8 cellular contexts compared by ENCODE assay signal in the genomic region with DNA sequence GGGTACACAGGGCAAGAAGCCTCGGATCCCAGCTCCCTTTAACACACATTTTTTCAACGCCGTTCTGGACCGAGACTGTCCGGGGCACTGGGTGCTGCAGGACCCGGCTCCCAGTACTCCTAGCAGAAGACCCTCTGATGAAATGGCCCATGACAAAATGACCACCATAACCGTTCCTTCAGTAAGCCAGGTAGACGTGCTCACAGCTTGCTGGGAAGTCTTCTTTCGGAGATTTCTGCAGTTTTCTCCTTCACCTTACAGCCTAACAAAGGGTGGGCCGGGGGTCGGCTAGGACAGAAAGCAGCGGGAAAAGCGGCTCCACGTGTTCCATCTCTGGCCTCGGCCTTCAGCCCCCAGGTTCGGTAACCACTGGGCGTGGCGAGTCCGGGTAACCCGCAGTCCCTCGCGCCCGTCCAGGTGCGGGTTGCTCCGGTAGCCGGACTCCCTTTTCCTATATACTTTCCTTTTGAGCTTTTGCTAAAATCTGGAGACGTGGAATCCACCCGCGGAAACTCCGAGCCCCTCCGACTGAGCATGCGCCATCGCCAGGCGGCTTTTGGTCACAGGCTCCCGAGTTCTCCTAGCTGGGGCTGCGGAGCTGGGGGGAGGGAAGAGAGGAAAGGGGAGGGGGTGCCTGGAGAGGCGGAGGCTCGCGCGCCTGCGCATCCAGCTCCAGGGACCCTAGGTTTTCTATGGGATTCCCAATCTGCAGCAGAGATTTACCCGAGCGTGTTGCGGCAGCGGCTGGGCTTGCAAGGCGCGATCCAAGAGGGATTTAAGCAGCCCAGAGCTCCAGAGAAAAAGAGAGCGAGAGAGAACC. TPM values are rescaled to one million over a fixed set of nuclear protein-coding genes. Genes with fewer than 3 reads are reported as not detected.
A peak's percentile ranks its signal among the peaks of the same experiment; 100 is the strongest.
DNase-seq lines count a peak whose midpoint lies in the region; ATAC-seq and TF ChIP-seq lines count a peak whose summit lies in the region.

Gene VSNL1 (plus strand): TSS at position 704 of the 820 bp plus-strand sequence. CDS start 51,379 bp downstream, outside the sequence.

- H3K9me3 ChIP-seq in neural progenitor cell (ENCODE audit: low read depth): no peaks in the 10 kb centered on the region

- H3K4me1 Mint-ChIP-seq in activated naive CD8-positive, alpha-beta T cell treated with anti-CD3 and anti-CD28 coated beads for 36 hours: peaks cover 6% of the 10 kb centered on the region
- H3K4me1 Mint-ChIP-seq in activated naive CD8-positive, alpha-beta T cell treated with anti-CD3 and anti-CD28 coated beads, Interleukin-2, amount 50 U/mL, for 24 hours: peaks cover 7% of the 10 kb centered on the region
- H3K4me1 Mint-ChIP-seq in neural progenitor cell: peaks cover 41% of the 10 kb centered on the region

- H3K27me3 Mint-ChIP-seq in activated naive CD8-positive, alpha-beta T cell treated with anti-CD3 and anti-CD28 coated beads for 36 hours: peaks cover 62% of the 10 kb centered on the region
- H3K27me3 Mint-ChIP-seq in activated naive CD8-positive, alpha-beta T cell treated with anti-CD3 and anti-CD28 coated beads, Interleukin-2, amount 50 U/mL, for 24 hours: peaks cover 62% of the 10 kb centered on the region
- H3K27me3 Mint-ChIP-seq in neural progenitor cell (ENCODE audit: insufficient read depth, low read depth): peaks cover 33% of the 10 kb centered on the region

- peaks cover 72% of the 10 kb centered on the region for H3F3A ChIP-seq in neural progenitor cell (ENCODE audit: low read depth)

- H3K27me3 ChIP-seq in neural progenitor cell: peaks cover 28% of the 10 kb centered on the region

- ATAC-seq in activated naive CD8-positive, alpha-beta T cell treated with anti-CD3 and anti-CD28 coated beads, Interleukin-2, amount 50 U/mL, for 24 hours: no peak
- peak; percentile 74 for ATAC-seq in SK-N-SH treated with all-trans-retinoic acid at 6 μM for 48 hours
- no peak for ATAC-seq in GM19452 (IDR thresholded peaks at IDR 0.05; ENCODE audit: unreplicated experiment)

- H3K27ac Mint-ChIP-seq in activated naive CD8-positive, alpha-beta T cell treated with anti-CD3 and anti-CD28 coated beads for 36 hours: peak within 1 kb of the TSS; percentile 38
- H3K27ac Mint-ChIP-seq in activated naive CD8-positive, alpha-beta T cell treated with anti-CD3 and anti-CD28 coated beads, Interleukin-2, amount 50 U/mL, for 24 hours: no peak within 1 kb of the TSS
- H3K27ac Mint-ChIP-seq in neural progenitor cell: no peak within 1 kb of the TSS

- peaks cover 2% of the 10 kb centered on the region for H3K36me3 Mint-ChIP-seq in activated naive CD8-positive, alpha-beta T cell treated with anti-CD3 and anti-CD28 coated beads for 36 hours
- peaks cover 3% of the 10 kb centered on the region for H3K36me3 Mint-ChIP-seq in activated naive CD8-positive, alpha-beta T cell treated with anti-CD3 and anti-CD28 coated beads, Interleukin-2, amount 50 U/mL, for 24 hours (ENCODE audit: low read depth)
- H3K36me3 Mint-ChIP-seq in neural progenitor cell: no peaks in the 10 kb centered on the region

- H2AFZ ChIP-seq in neural progenitor cell (replicated peaks): peak within 1 kb of the TSS; percentile 51

- no peaks in the 10 kb centered on the region for H4K20me1 ChIP-seq in neural progenitor cell (ENCODE audit: low read depth)

- no peak within 1 kb of the TSS for H3K4me3 Mint-ChIP-seq in activated naive CD8-positive, alpha-beta T cell treated with anti-CD3 and anti-CD28 coated beads for 36 hours
- H3K4me3 Mint-ChIP-seq in activated naive CD8-positive, alpha-beta T cell treated with anti-CD3 and anti-CD28 coated beads, Interleukin-2, amount 50 U/mL, for 24 hours: no peak within 1 kb of the TSS
- H3K4me3 Mint-ChIP-seq in neural progenitor cell: peak within 1 kb of the TSS; percentile 92

- peak within 1 kb of the TSS; percentile 77 for H3K4me3 ChIP-seq in neural progenitor cell

- DNase-seq in activated naive CD8-positive, alpha-beta T cell treated with anti-CD3 and anti-CD28 coated beads for 36 hours: no peak
- no peak for DNase-seq in activated naive CD8-positive, alpha-beta T cell treated with anti-CD3 and anti-CD28 coated beads, Interleukin-2, amount 50 U/mL, for 24 hours
- DNase-seq in foreskin melanocyte (peak; percentile 46), neural progenitor cell (ENCODE audit: low spot score) (peak; percentile 98)
- no peak for DNase-seq in activated effector memory CD4-positive, alpha-beta T cell treated with anti-CD3 and anti-CD28 coated beads, Interleukin-2, amount 50 U/mL, for 16 hours
- no peak for DNase-seq in activated CD4-positive, alpha-beta T cell treated with anti-CD3 and anti-CD28 coated beads, Interleukin-2, amount 50 U/mL, for 1 hour

- peak within 1 kb of the TSS; percentile 85 for H3K27ac ChIP-seq in neural progenitor cell

- H3K79me2 ChIP-seq in neural progenitor cell (ENCODE audit: low read depth): peaks cover 44% of the 10 kb centered on the region

- H3K36me3 ChIP-seq in neural progenitor cell: no peaks in the 10 kb centered on the region

- no peak within 1 kb of the TSS for H3K9ac ChIP-seq in neural progenitor cell

- TF ChIP-seq CTCF in neural progenitor cell (IDR thresholded peaks at IDR 0.05): no peak

- peaks cover 4% of the 10 kb centered on the region for H3K9me3 Mint-ChIP-seq in activated naive CD8-positive, alpha-beta T cell treated with anti-CD3 and anti-CD28 coated beads for 36 hours
- H3K9me3 Mint-ChIP-seq in activated naive CD8-positive, alpha-beta T cell treated with anti-CD3 and anti-CD28 coated beads, Interleukin-2, amount 50 U/mL, for 24 hours: peaks cover 10% of the 10 kb centered on the region
- no peaks in the 10 kb centered on the region for H3K9me3 Mint-ChIP-seq in neural progenitor cell

- peaks cover 35% of the 10 kb centered on the region for H3K4me1 ChIP-seq in neural progenitor cell

- peak within 1 kb of the TSS; percentile 99 for H3K4me2 ChIP-seq in neural progenitor cell

TF ChIP-seq in SK-N-SH treated with all-trans-retinoic acid at 6 μM for 48 hours, 23 proteins besides CTCF, POLR2A, EP300 and RAD21:
- TF ChIP-seq TOX (CRISPR knock-in tag; IDR thresholded peaks at IDR 0.05; ENCODE audit: borderline replicate concordance) (no peak), SNAI2 (CRISPR knock-in tag; IDR thresholded peaks at IDR 0.05) (no peak), ARNTL (CRISPR knock-in tag; IDR thresholded peaks at IDR 0.05; ENCODE audit: borderline replicate concordance, low read depth) (no peak), RARB (CRISPR knock-in tag; IDR thresholded peaks at IDR 0.05) (no peak), CREB5 (CRISPR knock-in tag; IDR thresholded peaks at IDR 0.05; ENCODE audit: low read depth) (no peak), CSDC2 (CRISPR knock-in tag; IDR thresholded peaks at IDR 0.05) (0 out of 2 replicates have a peak, but pooled peaks have one; percentile 29), BACH2 (CRISPR knock-in tag; IDR thresholded peaks at IDR 0.05; ENCODE audit: borderline replicate concordance) (no peak), ISL1 (CRISPR knock-in tag; IDR thresholded peaks at IDR 0.05) (no peak)
- TF ChIP-seq, protein P1, sequence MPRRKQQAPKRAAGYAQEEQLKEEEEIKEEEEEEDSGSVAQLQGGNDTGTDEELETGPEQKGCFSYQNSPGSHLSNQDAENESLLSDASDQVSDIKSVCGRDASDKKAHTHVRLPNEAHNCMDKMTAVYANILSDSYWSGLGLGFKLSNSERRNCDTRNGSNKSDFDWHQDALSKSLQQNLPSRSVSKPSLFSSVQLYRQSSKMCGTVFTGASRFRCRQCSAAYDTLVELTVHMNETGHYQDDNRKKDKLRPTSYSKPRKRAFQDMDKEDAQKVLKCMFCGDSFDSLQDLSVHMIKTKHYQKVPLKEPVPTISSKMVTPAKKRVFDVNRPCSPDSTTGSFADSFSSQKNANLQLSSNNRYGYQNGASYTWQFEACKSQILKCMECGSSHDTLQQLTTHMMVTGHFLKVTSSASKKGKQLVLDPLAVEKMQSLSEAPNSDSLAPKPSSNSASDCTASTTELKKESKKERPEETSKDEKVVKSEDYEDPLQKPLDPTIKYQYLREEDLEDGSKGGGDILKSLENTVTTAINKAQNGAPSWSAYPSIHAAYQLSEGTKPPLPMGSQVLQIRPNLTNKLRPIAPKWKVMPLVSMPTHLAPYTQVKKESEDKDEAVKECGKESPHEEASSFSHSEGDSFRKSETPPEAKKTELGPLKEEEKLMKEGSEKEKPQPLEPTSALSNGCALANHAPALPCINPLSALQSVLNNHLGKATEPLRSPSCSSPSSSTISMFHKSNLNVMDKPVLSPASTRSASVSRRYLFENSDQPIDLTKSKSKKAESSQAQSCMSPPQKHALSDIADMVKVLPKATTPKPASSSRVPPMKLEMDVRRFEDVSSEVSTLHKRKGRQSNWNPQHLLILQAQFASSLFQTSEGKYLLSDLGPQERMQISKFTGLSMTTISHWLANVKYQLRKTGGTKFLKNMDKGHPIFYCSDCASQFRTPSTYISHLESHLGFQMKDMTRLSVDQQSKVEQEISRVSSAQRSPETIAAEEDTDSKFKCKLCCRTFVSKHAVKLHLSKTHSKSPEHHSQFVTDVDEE (CRISPR knock-in tag; IDR thresholded peaks at IDR 0.05): peak; percentile 8; the same call in 1 of the 2 replicates

RNA-seq across cellular contexts. Expression of gene VSNL1, which starts in this region (rescaled TPM):
- not detected for total RNA-seq in activated naive CD8-positive, alpha-beta T cell treated with anti-CD3 and anti-CD28 coated beads for 36 hours
- 54.5 and 94.4 TPM in 2 replicates for total RNA-seq in neural progenitor cell (ENCODE audit: low replicate concordance)

Comparison
In these comparisons a context has a peak if more than half of its experiments do, and no peak if none do; other contexts are left out.
1. RNA of gene VSNL1 (total RNA-seq): 54.5 to 94.4 TPM in neural progenitor cell; not detected in activated naive CD8-positive, alpha-beta T cell treated with anti-CD3 and anti-CD28 coated beads for 36 hours; every median in the first group is over 10 times any median in the second.
2. DNase-seq: peak in foreskin melanocyte (single experiment) and neural progenitor cell (single experiment); none in activated naive CD8-positive, alpha-beta T cell treated with anti-CD3 and anti-CD28 coated beads for 36 hours (single experiment), activated naive CD8-positive, alpha-beta T cell treated with anti-CD3 and anti-CD28 coated beads, Interleukin-2, amount 50 U/mL, for 24 hours (single experiment), activated effector memory CD4-positive, alpha-beta T cell treated with anti-CD3 and anti-CD28 coated beads, Interleukin-2, amount 50 U/mL, for 16 hours (single experiment) and activated CD4-positive, alpha-beta T cell treated with anti-CD3 and anti-CD28 coated beads, Interleukin-2, amount 50 U/mL, for 1 hour (single experiment).